ENCODE assay signal across 18 cellular contexts in genomic region chr16:79757163-79757562, GRCh38.
DNase-seq lines count a peak whose midpoint lies in the region; ATAC-seq and TF ChIP-seq lines count a peak whose summit lies in the region.
"Had no signal": no experiment of that assay in that cellular context is flagged by ENCODE, and none has a peak within 500 bp of the region (broad histone marks: within the 10 kb centered on the region; RNA-seq: fewer than 3 reads in every experiment).

No MANE protein-coding gene starts in this region.

- intact Hi-C loops in activated CD4-positive, alpha-beta T cell treated with anti-CD3 and anti-CD28 coated beads for 36 hours (cut with DNase I, micrococcal nuclease) = loop anchor here in 1 of 2 experiments (5.0 kb wide), 2 partner anchors 130 to 145 kb away; no protein-coding TSS in a partner anchor

- H3K4me3 Mint-ChIP-seq in activated CD4-positive, alpha-beta T cell treated with anti-CD3 and anti-CD28 coated beads for 36 hours = no peak overlapping the region
- no peak overlapping the region for H3K4me3 Mint-ChIP-seq in WTC11
- H3K4me3 Mint-ChIP-seq in endodermal cell = no peak overlapping the region
- H3K4me3 Mint-ChIP-seq: HFFc6 had no signal

- H3K27me3 ChIP-seq in endodermal cell (ENCODE audit: control insufficient read depth, insufficient read depth, low read length, poor library complexity, severe bottlenecking) (no peaks in the 10 kb centered on the region), upper lobe of left lung (no peaks in the 10 kb centered on the region)

- peak overlapping the region; percentile 56 for H3K27ac Mint-ChIP-seq in activated CD4-positive, alpha-beta T cell treated with anti-CD3 and anti-CD28 coated beads for 36 hours
- no peak overlapping the region for H3K27ac Mint-ChIP-seq in WTC11
- H3K27ac Mint-ChIP-seq in endodermal cell = no peak overlapping the region
- H3K27ac Mint-ChIP-seq: HFFc6 had no signal

- H3K9me3 ChIP-seq in endodermal cell (ENCODE audit: control insufficient read depth, low read length) (no peaks in the 10 kb centered on the region), upper lobe of left lung (no peaks in the 10 kb centered on the region)
- H3K9me3 ChIP-seq: A549 had no signal

- no peak for TF ChIP-seq POLR2A in upper lobe of left lung (IDR thresholded peaks at IDR 0.05)

- ATAC-seq in activated CD4-positive, alpha-beta T cell treated with anti-CD3 and anti-CD28 coated beads for 36 hours = peak; percentile 24
- ATAC-seq in WTC11 = peak; percentile 73
- ATAC-seq in upper lobe of left lung (ENCODE audit: low FRiP score in 2 of 2) = no peak
- ATAC-seq: A549 had no signal

- H3K36me3 Mint-ChIP-seq in activated CD4-positive, alpha-beta T cell treated with anti-CD3 and anti-CD28 coated beads for 36 hours (ENCODE audit: low read depth) = no peaks in the 10 kb centered on the region
- H3K36me3 Mint-ChIP-seq in WTC11 = no peaks in the 10 kb centered on the region
- H3K36me3 Mint-ChIP-seq in endodermal cell (ENCODE audit: low read depth) = no peaks in the 10 kb centered on the region

- 89 to 93% methylated on average over 5 of the region's 5 CpGs for WGBS in endodermal cell (ENCODE audit: insufficient coverage in 1 of 2, insufficient read length in 1 of 2), 2 experiments
- 85 to 91% methylated on average over 5 of the region's 5 CpGs for WGBS in upper lobe of left lung, 2 donors

- POLR2A ChIA-PET in activated CD4-positive, alpha-beta T cell treated with anti-CD3 and anti-CD28 coated beads for 36 hours (lab: Charles Lee) = no interaction called here
- POLR2A ChIA-PET in WTC11 (lab: Charles Lee) = no interaction called here

- H3K27me3 Mint-ChIP-seq in activated CD4-positive, alpha-beta T cell treated with anti-CD3 and anti-CD28 coated beads for 36 hours = peaks cover 10% of the 10 kb centered on the region
- H3K27me3 Mint-ChIP-seq in WTC11 (ENCODE audit: low read depth) = no peaks in the 10 kb centered on the region
- H3K27me3 Mint-ChIP-seq in endodermal cell (ENCODE audit: insufficient read depth) = peaks cover 2% of the 10 kb centered on the region

- H3K4me1 ChIP-seq in endodermal cell (ENCODE audit: control insufficient read depth, insufficient read depth, low read length) (peaks cover 9% of the 10 kb centered on the region), upper lobe of left lung (peaks cover 0 to 3% (median 0%) of the 10 kb centered on the region in 4 donors)

- no peak for TF ChIP-seq EP300 in upper lobe of left lung (IDR thresholded peaks at IDR 0.05)

- H3K9me3 Mint-ChIP-seq in activated CD4-positive, alpha-beta T cell treated with anti-CD3 and anti-CD28 coated beads for 36 hours (ENCODE audit: low read depth) = no peaks in the 10 kb centered on the region
- H3K9me3 Mint-ChIP-seq in WTC11 (peaks cover 10% of the 10 kb centered on the region), endodermal cell (no peaks in the 10 kb centered on the region)

- H3K36me3 ChIP-seq in endodermal cell (ENCODE audit: control insufficient read depth, insufficient read depth, low read length) (no peaks in the 10 kb centered on the region), upper lobe of left lung (no peaks in the 10 kb centered on the region)

- no peak for DNase-seq in activated CD4-positive, alpha-beta T cell treated with anti-CD3 and anti-CD28 coated beads for 36 hours
- DNase-seq in activated CD4-positive, alpha-beta T cell treated with anti-CD3 and anti-CD28 coated beads for 4 hours = no peak
- DNase-seq in WTC11 (ENCODE audit: low spot score) (peak; percentile 16), endodermal cell (no peak), NCI-H1694 treated with DMSO at 0.1 percent for 48 hours (lab: John Stamatoyannopoulos, UW) (no peak), upper lobe of left lung (no peak), cortex of kidney (lab: John Stamatoyannopoulos, UW) (no peak)
- DNase-seq: DMS79, GM23248, HFFc6, Kasumi-1, MV-4-11, NCI-H1436 treated with DMSO at 0.1 percent for 48 hours, NCI-H2081 treated with DMSO at 0.1 percent for 48 hours, PC-9 had no signal

- CTCF ChIA-PET in activated CD4-positive, alpha-beta T cell treated with anti-CD3 and anti-CD28 coated beads for 36 hours (lab: Charles Lee) = interaction anchor here (0.6 kb wide), 1 partner anchor 306 kb away, joined by 3 read pairs; no protein-coding TSS in a partner anchor
- CTCF ChIA-PET in WTC11 (lab: Charles Lee) = no interaction called here

- TF ChIP-seq CTCF in GM12873 (IDR thresholded peaks at IDR 0.05; ENCODE audit: insufficient read depth, low read depth, low read length, missing control alignments) = peak; percentile 5
- TF ChIP-seq CTCF in WTC11 (IDR thresholded peaks at IDR 0.05) = no peak
- peak; percentile 53 for TF ChIP-seq CTCF in endodermal cell (conservative IDR thresholded peaks at IDR 0.05)
- no peak for TF ChIP-seq CTCF in upper lobe of left lung (IDR thresholded peaks at IDR 0.05)

- no peak overlapping the region for H3K9ac ChIP-seq in endodermal cell (ENCODE audit: extremely low read depth, low read length, poor library complexity, severe bottlenecking)
- H3K9ac ChIP-seq: GM23248 had no signal

- peaks cover 37% of the 10 kb centered on the region for H3K4me1 Mint-ChIP-seq in activated CD4-positive, alpha-beta T cell treated with anti-CD3 and anti-CD28 coated beads for 36 hours
- peaks cover 4% of the 10 kb centered on the region for H3K4me1 Mint-ChIP-seq in WTC11
- peaks cover 28% of the 10 kb centered on the region for H3K4me1 Mint-ChIP-seq in endodermal cell

- no peak overlapping the region for H3K4me3 ChIP-seq in endodermal cell (ENCODE audit: low read length)
- no peak overlapping the region for H3K4me3 ChIP-seq in upper lobe of left lung
- H3K4me3 ChIP-seq: A549, GM23248, PC-9 had no signal

- no peak overlapping the region for H3K27ac ChIP-seq in endodermal cell (ENCODE audit: low read depth, low read length)
- no peak overlapping the region for H3K27ac ChIP-seq in upper lobe of left lung
- H3K27ac ChIP-seq: A549, C4-2B, GM23248, PC-9 had no signal

TF ChIP-seq in WTC11, 78 proteins besides CTCF, POLR2A, EP300 and RAD21:
- no peak for TF ChIP-seq IRF2 (CRISPR knock-in tag; IDR thresholded peaks at IDR 0.05; ENCODE audit: borderline replicate concordance, low read depth)
- no peak for TF ChIP-seq GABPB1 (CRISPR knock-in tag; IDR thresholded peaks at IDR 0.05)
- TF ChIP-seq SMAD4 (CRISPR knock-in tag; IDR thresholded peaks at IDR 0.05) = no peak
- no peak for TF ChIP-seq TP53 (CRISPR knock-in tag; IDR thresholded peaks at IDR 0.05)
- TF ChIP-seq ZNF423 (CRISPR knock-in tag; IDR thresholded peaks at IDR 0.05) = no peak
- TF ChIP-seq SP1 (CRISPR knock-in tag; conservative IDR thresholded peaks at IDR 0.05) = no peak
- TF ChIP-seq ZNF532 (CRISPR knock-in tag; IDR thresholded peaks at IDR 0.05; ENCODE audit: borderline replicate concordance) = no peak
- no peak for TF ChIP-seq EMX1 (CRISPR knock-in tag; IDR thresholded peaks at IDR 0.05)
- TF ChIP-seq OVOL2 (CRISPR knock-in tag; IDR thresholded peaks at IDR 0.05; ENCODE audit: borderline replicate concordance) = no peak
- TF ChIP-seq ZNF317 (CRISPR knock-in tag; IDR thresholded peaks at IDR 0.05; ENCODE audit: borderline replicate concordance, low read depth) = no peak

Comparison
In these comparisons a context has a peak if more than half of its experiments do, and no peak if none do; other contexts are left out.
1. ATAC-seq: peak in activated CD4-positive, alpha-beta T cell treated with anti-CD3 and anti-CD28 coated beads for 36 hours (single experiment) and WTC11 (single experiment); none in upper lobe of left lung (0 of 2).
2. CTCF ChIP-seq: peak in GM12873 (single experiment) and endodermal cell (single experiment); none in WTC11 (single experiment) and upper lobe of left lung (0 of 6).